14 cellular contexts compared by ENCODE assay signal in the genomic region with DNA sequence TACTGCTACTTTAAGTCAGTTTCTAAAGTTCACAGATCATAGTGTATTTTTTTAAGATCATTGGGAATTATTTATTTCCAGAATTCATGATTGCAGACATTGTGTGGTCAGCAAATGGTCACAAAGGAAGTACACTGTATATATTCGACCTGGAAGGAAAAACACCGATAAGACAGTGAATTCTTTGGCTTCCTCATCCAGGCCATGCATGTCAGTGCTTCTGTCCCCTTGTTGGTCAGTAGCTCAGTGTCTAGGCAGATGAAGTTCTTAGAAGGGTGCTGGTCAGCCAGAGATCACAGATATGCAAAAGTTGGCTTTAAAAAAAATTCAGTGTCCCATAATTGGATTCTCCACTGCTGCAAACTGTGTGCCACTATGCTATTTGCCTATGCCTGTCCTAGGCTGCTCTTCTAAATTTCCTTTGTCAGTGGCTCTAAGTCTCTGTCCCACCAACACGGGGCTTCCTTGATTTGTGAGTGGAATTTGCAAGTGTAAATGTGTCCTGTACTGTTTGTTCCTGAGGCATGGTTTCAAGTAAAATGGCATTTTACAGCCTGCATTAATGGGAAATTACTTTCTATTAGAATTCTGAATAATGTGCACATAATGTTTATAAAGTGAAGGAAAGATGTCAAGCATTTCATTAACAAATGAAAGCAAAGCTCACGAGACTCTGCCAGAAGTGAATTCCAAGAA. TPM values are rescaled to one million over a fixed set of nuclear protein-coding genes. Genes with fewer than 3 reads are reported as not detected.
DNase-seq lines count a peak whose midpoint lies in the region; ATAC-seq and TF ChIP-seq lines count a peak whose summit lies in the region.
"Had no signal": no experiment of that assay in that cellular context is flagged by ENCODE, and none has a peak within 500 bp of the region (broad histone marks: within the 10 kb centered on the region; RNA-seq: fewer than 3 reads in every experiment).

No MANE protein-coding gene starts in this region.

- H3K27ac ChIP-seq in HUES64 (ENCODE audit: low read depth, low read length) (peak overlapping the region; percentile 71), foreskin keratinocyte (peak overlapping the region; percentile 68), suprapubic skin (peak overlapping the region; percentile 29)

- H3K27me3 ChIP-seq in HUES64 (ENCODE audit: insufficient read depth, low read length) (no peaks in the 10 kb centered on the region), foreskin keratinocyte (no peaks in the 10 kb centered on the region), suprapubic skin (no peaks in the 10 kb centered on the region)

- peaks cover 16% of the 10 kb centered on the region for H3K9me3 ChIP-seq in HUES64 (ENCODE audit: insufficient read depth, low read depth, low read length)
- H3K9me3 ChIP-seq in suprapubic skin = no peaks in the 10 kb centered on the region

- no peak overlapping the region for H3K9ac ChIP-seq in HUES64 (ENCODE audit: low read depth, low read length)

- H3K9me3 Mint-ChIP-seq in activated T-helper 17 cell treated with anti-CD3 and anti-CD28 coated beads, Interleukin-2, amount 50 U/mL, for 72 hours = peaks cover 5% of the 10 kb centered on the region
- H3K9me3 Mint-ChIP-seq: activated CD4-positive, alpha-beta memory T cell treated with anti-CD3 and anti-CD28 coated beads for 36 hours; CD8-positive, alpha-beta T cell had no signal

- H3K27ac Mint-ChIP-seq in activated T-helper 17 cell treated with anti-CD3 and anti-CD28 coated beads, Interleukin-2, amount 50 U/mL, for 72 hours = peak overlapping the region; percentile 45
- H3K27ac Mint-ChIP-seq: activated CD4-positive, alpha-beta memory T cell treated with anti-CD3 and anti-CD28 coated beads for 36 hours; CD8-positive, alpha-beta T cell; nephron progenitor cell had no signal

- H3K36me3 Mint-ChIP-seq in activated T-helper 17 cell treated with anti-CD3 and anti-CD28 coated beads, Interleukin-2, amount 50 U/mL, for 72 hours (ENCODE audit: low read depth) = peaks cover 6% of the 10 kb centered on the region
- H3K36me3 Mint-ChIP-seq: activated CD4-positive, alpha-beta memory T cell treated with anti-CD3 and anti-CD28 coated beads for 36 hours; CD8-positive, alpha-beta T cell had no signal

- H3K27me3 Mint-ChIP-seq in activated T-helper 17 cell treated with anti-CD3 and anti-CD28 coated beads, Interleukin-2, amount 50 U/mL, for 72 hours = peaks cover 10% of the 10 kb centered on the region

- no peak for TF ChIP-seq POLR2A in suprapubic skin (IDR thresholded peaks at IDR 0.05)

- H3K4me1 ChIP-seq in HUES64 (ENCODE audit: insufficient read depth, low read length) (peaks cover 11% of the 10 kb centered on the region), foreskin keratinocyte (peaks cover 22% of the 10 kb centered on the region), suprapubic skin (peaks cover 11% of the 10 kb centered on the region)

- TF ChIP-seq CTCF in foreskin keratinocyte (conservative IDR thresholded peaks at IDR 0.05) (no peak), suprapubic skin (IDR thresholded peaks at IDR 0.05) (no peak)

- H3K4me1 Mint-ChIP-seq in activated T-helper 17 cell treated with anti-CD3 and anti-CD28 coated beads, Interleukin-2, amount 50 U/mL, for 72 hours = peaks cover 7% of the 10 kb centered on the region
- H3K4me1 Mint-ChIP-seq: nephron progenitor cell had no signal

- no peak for DNase-seq in foreskin keratinocyte
- DNase-seq in suprapubic skin (ENCODE audit: low spot score in 2 of 2) = no peak
- no peak for DNase-seq in NCI-H510A treated with DMSO at 0.1 percent for 48 hours (lab: John Stamatoyannopoulos, UW)
- no peak for DNase-seq in SIG-M5 (lab: John Stamatoyannopoulos, UW)
- DNase-seq in RKO (ENCODE audit: low spot score) = no peak
- DNase-seq: activated CD4-positive, alpha-beta memory T cell treated with anti-CD3 and anti-CD28 coated beads for 36 hours; activated naive CD4-positive, alpha-beta T cell; CD8-positive, alpha-beta T cell; DMS79; NCI-H1092; NCI-H2081 treated with DMSO at 0.1 percent for 48 hours; nephron progenitor cell had no signal

- no peak for ATAC-seq in activated T-helper 17 cell treated with anti-CD3 and anti-CD28 coated beads, Interleukin-2, amount 50 U/mL, for 72 hours (replicated peaks)
- ATAC-seq in foreskin keratinocyte = no peak
- ATAC-seq: CD8-positive, alpha-beta T cell had no signal

- peak overlapping the region; percentile 11 for H3K4me3 Mint-ChIP-seq in activated T-helper 17 cell treated with anti-CD3 and anti-CD28 coated beads, Interleukin-2, amount 50 U/mL, for 72 hours
- H3K4me3 Mint-ChIP-seq: activated CD4-positive, alpha-beta memory T cell treated with anti-CD3 and anti-CD28 coated beads for 36 hours; CD8-positive, alpha-beta T cell; nephron progenitor cell had no signal

- no peaks in the 10 kb centered on the region for H3K36me3 ChIP-seq in HUES64 (ENCODE audit: insufficient read depth, low read length)
- no peaks in the 10 kb centered on the region for H3K36me3 ChIP-seq in suprapubic skin

- WGBS in HUES64 = 65% methylated on average over 4 of the region's 4 CpGs
- 44% methylated on average over 4 of the region's 4 CpGs for WGBS in suprapubic skin

- TF ChIP-seq EP300 in suprapubic skin (IDR thresholded peaks at IDR 0.05) = no peak

- H3K4me3 ChIP-seq in HUES64 (ENCODE audit: low read length) (no peak overlapping the region), suprapubic skin (no peak overlapping the region)

RNA-seq across cellular contexts. Expression of a gene that starts 12.0 kb away (rescaled TPM):
- polyA plus RNA-seq in HUES64 (2013, experiment 1 of 2) = 4.5 TPM
- 6.4 TPM for polyA plus RNA-seq in HUES64 (2013, experiment 2 of 2)
- total RNA-seq in activated T-helper 17 cell treated with anti-CD3 and anti-CD28 coated beads, Interleukin-2, amount 50 U/mL, for 72 hours = 10 to 100 TPM; 14.4 to 16.3 TPM
- 8.1 and 9.2 TPM in 2 replicates for total RNA-seq in foreskin keratinocyte
- 7.8 and 8.2 TPM in 2 replicates for polyA plus RNA-seq in foreskin keratinocyte
- total RNA-seq in suprapubic skin = 10 to 100 TPM in 3 of 4 donors, 1 to 10 TPM in 1; 9.3 to 23.3 (median 10.7) TPM

RNA-seq across cellular contexts. Expression of a gene that starts 27.6 kb away (rescaled TPM):
- 35.0 TPM for polyA plus RNA-seq in HUES64 (2013, experiment 1 of 2)
- 29.4 TPM for polyA plus RNA-seq in HUES64 (2013, experiment 2 of 2)
- total RNA-seq in activated T-helper 17 cell treated with anti-CD3 and anti-CD28 coated beads, Interleukin-2, amount 50 U/mL, for 72 hours = 10 to 100 TPM; 77.7 to 83.1 TPM
- total RNA-seq in foreskin keratinocyte (31.3 and 32.5 TPM in 2 replicates), suprapubic skin (10 to 100 TPM; 20.2 to 29.4 (median 23.4) TPM)
- 31.8 and 35.3 TPM in 2 replicates for polyA plus RNA-seq in foreskin keratinocyte
